In the genomic region with DNA sequence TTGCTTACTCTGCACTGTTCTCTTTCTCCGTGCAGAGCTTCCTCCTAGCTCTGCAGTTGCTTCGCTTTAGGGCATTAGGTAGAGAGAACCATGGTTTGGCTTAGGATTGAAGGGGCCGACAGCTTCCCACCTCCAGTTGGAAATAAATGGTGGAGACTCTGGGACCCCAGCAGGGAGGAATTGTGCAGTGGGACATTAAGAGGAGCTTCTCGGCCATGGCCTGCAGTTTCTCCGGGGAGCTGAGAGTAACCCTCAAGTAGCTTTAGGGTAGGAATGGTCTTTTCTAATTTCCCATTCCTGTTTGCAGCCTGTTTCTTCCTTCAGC, we compare ENCODE assay signal across 8 cellular contexts. TPM values are rescaled to one million over a fixed set of nuclear protein-coding genes. Genes with fewer than 3 reads are reported as not detected.
DNase-seq lines count a peak whose midpoint lies in the region; TF ChIP-seq lines count a peak whose summit lies in the region.

No MANE protein-coding gene starts in this region.

- no peak for DNase-seq in BE2C
- no peak for DNase-seq in MG63
- no peak for DNase-seq in activated T-helper 1 cell treated with anti-CD3 and anti-CD28 coated beads, Interleukin-12 subunit alpha, Interleukin-12 subunit beta, Interleukin-2, Interleukin-4 antibody, amounts not matched to agents 30 ng/mL and 10 ng/mL and 1 ng/mL, durations not matched to agents 14 hours and 24 hours and 36 hours (ENCODE audit: low spot score)
- DNase-seq in DMS153 (lab: John Stamatoyannopoulos, UW): no peak
- DNase-seq in NCI-H1092 (lab: John Stamatoyannopoulos, UW): no peak
- no peak for DNase-seq in SK-N-DZ (ENCODE audit: low spot score)

- no peak overlapping the region for H2AFZ ChIP-seq in neuron (ENCODE audit: low read depth, low read length)

- no peaks in the 10 kb centered on the region for H3K4me1 ChIP-seq in BE2C
- no peaks in the 10 kb centered on the region for H3K4me1 ChIP-seq in endocrine pancreas (ENCODE audit: control insufficient read depth, insufficient read depth, low read length)
- H3K4me1 ChIP-seq in neuron (ENCODE audit: insufficient read depth, low read length): peaks cover 27% of the 10 kb centered on the region

- peaks cover 19% of the 10 kb centered on the region for H3K4me1 Mint-ChIP-seq in activated T-helper 1 cell treated with anti-CD3 and anti-CD28 coated beads, Interleukin-12 subunit alpha, Interleukin-12 subunit beta, Interleukin-2, Interleukin-4 antibody, amounts not matched to agents 30 ng/mL and 10 ng/mL and 1 ng/mL, durations not matched to agents 14 hours and 24 hours and 36 hours (ENCODE audit: low read depth)

- peaks cover 12% of the 10 kb centered on the region for H3K36me3 Mint-ChIP-seq in activated T-helper 1 cell treated with anti-CD3 and anti-CD28 coated beads, Interleukin-12 subunit alpha, Interleukin-12 subunit beta, Interleukin-2, Interleukin-4 antibody, amounts not matched to agents 30 ng/mL and 10 ng/mL and 1 ng/mL, durations not matched to agents 14 hours and 24 hours and 36 hours (ENCODE audit: low read depth)

- TF ChIP-seq CTCF in BE2C (IDR thresholded peaks at IDR 0.05; ENCODE audit: low read depth, low read length): no peak

- intact Hi-C loops in activated T-helper 1 cell treated with anti-CD3 and anti-CD28 coated beads, Interleukin-12 subunit alpha, Interleukin-12 subunit beta, Interleukin-2, Interleukin-4 antibody, amounts not matched to agents 30 ng/mL and 10 ng/mL and 1 ng/mL, durations not matched to agents 14 hours and 24 hours and 36 hours (cut with micrococcal nuclease): loop anchor here (5.0 kb wide), 3 partner anchors 297 to 663 kb away; a partner anchor contains a TSS

- H3K27me3 ChIP-seq in BE2C (no peaks in the 10 kb centered on the region), MG63 (no peaks in the 10 kb centered on the region), endocrine pancreas (ENCODE audit: control insufficient read depth, insufficient read depth, low read length) (no peaks in the 10 kb centered on the region), neuron (ENCODE audit: insufficient read depth, low read length) (no peaks in the 10 kb centered on the region)

- H3K27me3 Mint-ChIP-seq in activated T-helper 1 cell treated with anti-CD3 and anti-CD28 coated beads, Interleukin-12 subunit alpha, Interleukin-12 subunit beta, Interleukin-2, Interleukin-4 antibody, amounts not matched to agents 30 ng/mL and 10 ng/mL and 1 ng/mL, durations not matched to agents 14 hours and 24 hours and 36 hours (ENCODE audit: insufficient read depth): no peaks in the 10 kb centered on the region

- H3K4me3 ChIP-seq in BE2C (ENCODE audit: low read depth, low read length): peak overlapping the region; percentile 90
- peak overlapping the region; percentile 77 for H3K4me3 ChIP-seq in MG63
- H3K4me3 ChIP-seq in endocrine pancreas (ENCODE audit: control insufficient read depth, insufficient read depth, low read length): peak overlapping the region; percentile 22
- H3K4me3 ChIP-seq in neuron (ENCODE audit: low read length): peak overlapping the region; percentile 70

- no peaks in the 10 kb centered on the region for H3K9me3 Mint-ChIP-seq in activated T-helper 1 cell treated with anti-CD3 and anti-CD28 coated beads, Interleukin-12 subunit alpha, Interleukin-12 subunit beta, Interleukin-2, Interleukin-4 antibody, amounts not matched to agents 30 ng/mL and 10 ng/mL and 1 ng/mL, durations not matched to agents 14 hours and 24 hours and 36 hours

- no peak overlapping the region for H3K4me3 Mint-ChIP-seq in activated T-helper 1 cell treated with anti-CD3 and anti-CD28 coated beads, Interleukin-12 subunit alpha, Interleukin-12 subunit beta, Interleukin-2, Interleukin-4 antibody, amounts not matched to agents 30 ng/mL and 10 ng/mL and 1 ng/mL, durations not matched to agents 14 hours and 24 hours and 36 hours

- H3K9me3 ChIP-seq in BE2C (no peaks in the 10 kb centered on the region), MG63 (no peaks in the 10 kb centered on the region), endocrine pancreas (ENCODE audit: control insufficient read depth, low read length) (no peaks in the 10 kb centered on the region), neuron (ENCODE audit: low read length) (no peaks in the 10 kb centered on the region)

- H3K36me3 ChIP-seq in BE2C (peaks cover 7% of the 10 kb centered on the region), MG63 (peaks cover 4% of the 10 kb centered on the region), endocrine pancreas (ENCODE audit: control insufficient read depth, insufficient read depth, low read length) (no peaks in the 10 kb centered on the region), neuron (ENCODE audit: insufficient read depth, low read length) (peaks cover 26% of the 10 kb centered on the region)

- no peak overlapping the region for H3K9ac ChIP-seq in endocrine pancreas (ENCODE audit: control insufficient read depth, insufficient read depth, low read length)

- no peak overlapping the region for H3K27ac Mint-ChIP-seq in activated T-helper 1 cell treated with anti-CD3 and anti-CD28 coated beads, Interleukin-12 subunit alpha, Interleukin-12 subunit beta, Interleukin-2, Interleukin-4 antibody, amounts not matched to agents 30 ng/mL and 10 ng/mL and 1 ng/mL, durations not matched to agents 14 hours and 24 hours and 36 hours

RNA-seq across cellular contexts. Expression of a gene that starts 1.2 kb away (rescaled TPM):
- polyA plus RNA-seq in BE2C (2012; ENCODE audit: insufficient read depth, insufficient read length, low read depth): 21.3 TPM
- total RNA-seq in MG63 (2014; rRNA removed; shearing (Covaris generic); ENCODE audit: low replicate concordance): 2.0 and 9.4 TPM in 2 replicates
- total RNA-seq in activated T-helper 1 cell treated with anti-CD3 and anti-CD28 coated beads, Interleukin-12 subunit alpha, Interleukin-12 subunit beta, Interleukin-2, Interleukin-4 antibody, amounts not matched to agents 30 ng/mL and 10 ng/mL and 1 ng/mL, durations not matched to agents 14 hours and 24 hours and 36 hours: 9.3 and 11.6 TPM in 2 replicates
- 4.9 and 5.4 TPM in 2 replicates for polyA plus RNA-seq in SK-N-DZ (2014; cell fraction: cytosol; rRNA removed)
- 2.8 and 5.5 TPM in 2 replicates for polyA plus RNA-seq in SK-N-DZ (2014; cell fraction: nucleus; rRNA removed)

RNA-seq across cellular contexts. Expression of a gene that starts 2.4 kb away (rescaled TPM):
- polyA plus RNA-seq in BE2C (2012; ENCODE audit: insufficient read depth, insufficient read length, low read depth): 155 TPM
- 77.7 and 178 TPM in 2 replicates for total RNA-seq in MG63 (2014; rRNA removed; shearing (Covaris generic); ENCODE audit: low replicate concordance)
- total RNA-seq in activated T-helper 1 cell treated with anti-CD3 and anti-CD28 coated beads, Interleukin-12 subunit alpha, Interleukin-12 subunit beta, Interleukin-2, Interleukin-4 antibody, amounts not matched to agents 30 ng/mL and 10 ng/mL and 1 ng/mL, durations not matched to agents 14 hours and 24 hours and 36 hours: 61.0 and 66.1 TPM in 2 replicates
- polyA plus RNA-seq in SK-N-DZ (2014; cell fraction: cytosol; rRNA removed): 149 and 157 TPM in 2 replicates
- 83.3 and 95.2 TPM in 2 replicates for polyA plus RNA-seq in SK-N-DZ (2014; cell fraction: nucleus; rRNA removed)

RNA-seq across cellular contexts. Expression of a gene that starts 53.6 kb away (rescaled TPM):
- 1.0 TPM for polyA plus RNA-seq in BE2C (2012; ENCODE audit: insufficient read depth, insufficient read length, low read depth)
- total RNA-seq in MG63 (2014; rRNA removed; shearing (Covaris generic); ENCODE audit: low replicate concordance): not detected in 2 replicates
- total RNA-seq in activated T-helper 1 cell treated with anti-CD3 and anti-CD28 coated beads, Interleukin-12 subunit alpha, Interleukin-12 subunit beta, Interleukin-2, Interleukin-4 antibody, amounts not matched to agents 30 ng/mL and 10 ng/mL and 1 ng/mL, durations not matched to agents 14 hours and 24 hours and 36 hours: 0.29 and 0.37 TPM in 2 replicates
- not detected in 2 replicates for polyA plus RNA-seq in SK-N-DZ (2014; cell fraction: cytosol; rRNA removed)
- polyA plus RNA-seq in SK-N-DZ (2014; cell fraction: nucleus; rRNA removed): not detected in 2 replicates

Comparison
In these comparisons a context has a peak if more than half of its experiments do, and no peak if none do; other contexts are left out.
1. H3K4me3 ChIP-seq: peak in every context shown above with its lines; median percentile 90 in BE2C; 77 in MG63; 70 in neuron; 22 in endocrine pancreas.